7 cellular contexts compared by ENCODE assay signal in the genomic region with DNA sequence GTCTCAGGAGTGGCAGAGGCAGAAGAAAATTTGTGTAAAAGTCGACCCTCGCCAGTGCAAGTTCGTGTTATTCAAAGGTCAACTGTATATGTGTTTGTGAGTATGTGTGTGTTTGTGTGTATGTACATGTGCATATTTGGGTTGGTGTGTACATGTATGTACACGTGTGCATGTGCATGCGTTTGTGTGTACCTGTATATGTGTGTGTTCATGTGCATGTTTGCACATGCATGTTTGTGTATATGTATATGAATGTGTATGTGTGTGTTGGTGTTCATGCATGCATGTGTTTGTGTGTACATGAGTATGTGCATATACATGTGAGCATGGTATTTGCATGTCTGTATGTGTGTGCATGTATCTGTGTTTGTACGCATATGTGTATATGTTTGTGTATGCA.
"Had no signal": no experiment of that assay in that cellular context is flagged by ENCODE, and none has a peak within 500 bp of the region (broad histone marks: within the 10 kb centered on the region; RNA-seq: fewer than 3 reads in every experiment).

No MANE protein-coding gene starts in this region.

- DNase-seq: H9, HCEC 1CT, KG1 had no signal

- FAIRE-seq: H1, H54, HTR-8/SVneo had no signal

- H3K4me3 ChIP-seq: GM23338 had no signal

- H3K4me2 ChIP-seq: GM23338 had no signal

- H2AFZ ChIP-seq: GM23338 had no signal

- ATAC-seq: GM23338 had no signal
